11 cellular contexts compared by ENCODE assay signal in genomic region chr14:36580141-36580855, GRCh38. TPM values are rescaled to one million over a fixed set of nuclear protein-coding genes. Genes with fewer than 3 reads are reported as not detected.
A peak's percentile ranks its signal among the peaks of the same experiment; 100 is the strongest.
DNase-seq lines count a peak whose midpoint lies in the region; ATAC-seq, FAIRE-seq and TF ChIP-seq lines count a peak whose summit lies in the region.
"Had no signal": no experiment of that assay in that cellular context is flagged by ENCODE, and none has a peak within 500 bp of the region (broad histone marks: within the 10 kb centered on the region; RNA-seq: fewer than 3 reads in every experiment).

No MANE protein-coding gene starts in this region.

- no peak for TF ChIP-seq POLR2A in A549 (IDR thresholded peaks at IDR 0.05; ENCODE audit: low read length)
- TF ChIP-seq POLR2A in esophagus muscularis mucosa (IDR thresholded peaks at IDR 0.05; ENCODE audit: low read depth) = no peak

- DNase-seq in A549 (ENCODE audit: low read depth in 1 of 2, low spot score in 1 of 2) (no peak), esophagus muscularis mucosa (ENCODE audit: extremely low spot score) (no peak), neuronal stem cell (ENCODE audit: low spot score) (no peak), NCI-H2227 treated with DMSO at 0.1 percent for 48 hours (lab: John Stamatoyannopoulos, UW) (no peak), amygdala (lab: John Stamatoyannopoulos, UW) (no peak), activated T-cell treated with anti-CD3 and anti-CD28 coated beads for 4 hours (no peak)
- DNase-seq: activated B cell treated with CpG ODN at 0.5 μM for 24 hours; stimulated activated CD8-positive, alpha-beta memory T cell treated with anti-CD3 and anti-CD28 coated beads, Interleukin-4, amount 100 ng/mL, for 48 hours had no signal

- no peak for TF ChIP-seq EP300 in A549 (IDR thresholded peaks at IDR 0.05)
- TF ChIP-seq EP300 in esophagus muscularis mucosa (IDR thresholded peaks at IDR 0.05) = no peak

- no peak overlapping the region for H3K18ac ChIP-seq in neuronal stem cell (ENCODE audit: low read length)

- peak overlapping the region; percentile 9 for H2AK5ac ChIP-seq in neuronal stem cell (ENCODE audit: low read depth, low read length)

- H3K27ac ChIP-seq in A549 = peak overlapping the region in 1 of 2 experiments; percentile 85; a peak in 2 of 6 replicates
- H3K27ac ChIP-seq in HUES64 (ENCODE audit: low read depth, low read length) = no peak overlapping the region
- no peak overlapping the region for H3K27ac ChIP-seq in esophagus muscularis mucosa (replicated peaks in 1 of 4)
- H3K27ac ChIP-seq in neuronal stem cell (replicated peaks; ENCODE audit: low read length) = no peak overlapping the region

- H3K36me3 ChIP-seq in HUES64 (ENCODE audit: insufficient read depth, low read length) = no peaks in the 10 kb centered on the region
- no peaks in the 10 kb centered on the region for H3K36me3 ChIP-seq in esophagus muscularis mucosa
- H3K36me3 ChIP-seq in neuronal stem cell (replicated peaks in 1 of 2; ENCODE audit: control insufficient read depth in 2 of 2, insufficient read depth in 2 of 2, low read length in 2 of 2) = no peaks in the 10 kb centered on the region

- no peaks in the 10 kb centered on the region for H3K9me3 ChIP-seq in A549
- no peaks in the 10 kb centered on the region for H3K9me3 ChIP-seq in HUES64 (ENCODE audit: insufficient read depth, low read depth, low read length)
- no peaks in the 10 kb centered on the region for H3K9me3 ChIP-seq in esophagus muscularis mucosa
- no peaks in the 10 kb centered on the region for H3K9me3 ChIP-seq in neuronal stem cell (replicated peaks in 1 of 2; ENCODE audit: control insufficient read depth in 2 of 2, insufficient read depth in 1 of 2, low read depth in 1 of 2, low read length in 2 of 2)

- H2BK120ac ChIP-seq in neuronal stem cell (ENCODE audit: low read depth, low read length) = no peak overlapping the region

- H3K9ac ChIP-seq in HUES64 (ENCODE audit: low read depth, low read length) (no peak overlapping the region), neuronal stem cell (ENCODE audit: low read depth, low read length, poor library complexity) (no peak overlapping the region)

- WGBS in A549 (ENCODE audit: missing lambda C conversion rate) = 92% methylated on average over 39 of the region's 51 CpGs
- WGBS in HUES64 = 2% methylated on average over 50 of the region's 51 CpGs
- WGBS in esophagus muscularis mucosa = 5% methylated on average over 39 of the region's 51 CpGs
- WGBS in neuronal stem cell (ENCODE audit: extremely low coverage in 2 of 2, insufficient read length in 2 of 2, insufficient replicate concordance in 1 of 2), 2 donors = no CpG with 5 or more reads among the region's 51 CpGs

- no peak overlapping the region for H3K4ac ChIP-seq in neuronal stem cell (ENCODE audit: low read length)

- no peak overlapping the region for H4K8ac ChIP-seq in neuronal stem cell (ENCODE audit: low read depth, low read length)

- H2BK15ac ChIP-seq in neuronal stem cell (ENCODE audit: low read length) = no peak overlapping the region

- CTCF ChIA-PET in A549 (lab: Yijun Ruan, JAX) = interaction anchor here (0.7 to 4.1 kb wide), 7 partner anchors 10 to 56 kb away, joined by 3 to 24 read pairs (median 3); no protein-coding TSS in a partner anchor

- H3K4me3 ChIP-seq in A549 (peak overlapping the region; percentile 74), HUES64 (ENCODE audit: low read length) (peak overlapping the region; percentile 47), esophagus muscularis mucosa (peak overlapping the region; percentile 50 to 54 (median 52)), neuronal stem cell (ENCODE audit: low read length in 2 of 2) (peak overlapping the region in 1 of 2 donors; percentile 1)

- no peak overlapping the region for H3K14ac ChIP-seq in neuronal stem cell (ENCODE audit: low read length)

- no peaks in the 10 kb centered on the region for H3K79me1 ChIP-seq in neuronal stem cell (ENCODE audit: low read depth, low read length)

- peaks cover 100% of the 10 kb centered on the region for H3K27me3 ChIP-seq in HUES64 (ENCODE audit: insufficient read depth, low read length)
- H3K27me3 ChIP-seq in esophagus muscularis mucosa = peaks cover 2 to 97% (median 41%) of the 10 kb centered on the region in 4 donors
- H3K27me3 ChIP-seq in neuronal stem cell (ENCODE audit: control insufficient read depth in 3 of 3, insufficient read depth in 3 of 3, low read depth in 1 of 3, low read length in 3 of 3) = peaks cover 40 to 99% (median 85%) of the 10 kb centered on the region in 3 experiments

- H2AFZ ChIP-seq in neuronal stem cell (ENCODE audit: low read length) = peak overlapping the region; percentile 85

- intact Hi-C loops in esophagus muscularis mucosa (cut with DNase I) = no loop called here

- no peak overlapping the region for H4K91ac ChIP-seq in neuronal stem cell (ENCODE audit: low read depth, low read length, poor library complexity)

- H2BK5ac ChIP-seq in neuronal stem cell (ENCODE audit: low read length) = no peak overlapping the region

- no peak for TF ChIP-seq CTCF in A549 (IDR thresholded peaks at IDR 0.05)
- no peak for TF ChIP-seq CTCF in esophagus muscularis mucosa (IDR thresholded peaks at IDR 0.05)

- no peak overlapping the region for H2BK12ac ChIP-seq in neuronal stem cell (ENCODE audit: low read length)

- TF ChIP-seq RAD21 in A549 (conservative IDR thresholded peaks at IDR 0.05 in 1 of 2, IDR thresholded peaks at IDR 0.05 in 1 of 2) = no peak

- H3K4me1 ChIP-seq in A549 (no peaks in the 10 kb centered on the region), HUES64 (ENCODE audit: insufficient read depth, low read length) (peaks cover 12% of the 10 kb centered on the region), esophagus muscularis mucosa (peaks cover 24 to 45% (median 33%) of the 10 kb centered on the region in 4 donors), neuronal stem cell (ENCODE audit: control insufficient read depth in 2 of 2, insufficient read depth in 1 of 2, low read depth in 1 of 2, low read length in 2 of 2) (peaks cover 0 to 18% of the 10 kb centered on the region in 2 donors)

- H3K23ac ChIP-seq in neuronal stem cell (ENCODE audit: low read depth, low read length, poor library complexity) = peak overlapping the region; percentile 23

- POLR2A ChIA-PET in A549 (lab: Yijun Ruan, JAX) = no interaction called here

- ATAC-seq in A549 (no peak), HG03045 (IDR thresholded peaks at IDR 0.05; ENCODE audit: unreplicated experiment) (no peak)

- FAIRE-seq in A549 (lab: Jason Lieb, UNC) = no peak

- H3K4me2 ChIP-seq in A549 = peak overlapping the region; percentile 96
- peak overlapping the region; percentile 99 for H3K4me2 ChIP-seq in neuronal stem cell (ENCODE audit: insufficient read depth, low read length, poor library complexity, severe bottlenecking)

TF ChIP-seq in A549, 52 proteins besides CTCF, POLR2A, EP300 and RAD21 (continues in another document):
- no peak for TF ChIP-seq ZC3H11A (IDR thresholded peaks at IDR 0.05)
- TF ChIP-seq HDAC2 (IDR thresholded peaks at IDR 0.05) = no peak
- no peak for TF ChIP-seq CBX2 (IDR thresholded peaks at IDR 0.05; ENCODE audit: borderline replicate concordance, low read depth)
- no peak for TF ChIP-seq HOXA7 (CRISPR knock-in tag; IDR thresholded peaks at IDR 0.05)
- TF ChIP-seq, protein P1, sequence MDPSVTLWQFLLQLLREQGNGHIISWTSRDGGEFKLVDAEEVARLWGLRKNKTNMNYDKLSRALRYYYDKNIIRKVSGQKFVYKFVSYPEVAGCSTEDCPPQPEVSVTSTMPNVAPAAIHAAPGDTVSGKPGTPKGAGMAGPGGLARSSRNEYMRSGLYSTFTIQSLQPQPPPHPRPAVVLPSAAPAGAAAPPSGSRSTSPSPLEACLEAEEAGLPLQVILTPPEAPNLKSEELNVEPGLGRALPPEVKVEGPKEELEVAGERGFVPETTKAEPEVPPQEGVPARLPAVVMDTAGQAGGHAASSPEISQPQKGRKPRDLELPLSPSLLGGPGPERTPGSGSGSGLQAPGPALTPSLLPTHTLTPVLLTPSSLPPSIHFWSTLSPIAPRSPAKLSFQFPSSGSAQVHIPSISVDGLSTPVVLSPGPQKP (IDR thresholded peaks at IDR 0.05; ENCODE audit: low read depth, low read length) = no peak
- TF ChIP-seq PBX3 (IDR thresholded peaks at IDR 0.05) = no peak

RNA-seq across cellular contexts. Expression of gene NKX2-8, which starts 2.1 kb away (rescaled TPM):
- 0.21 and 0.58 TPM in 2 replicates for polyA plus RNA-seq in A549 (2011; rRNA removed)
- 0.81 and 1.3 TPM in 2 replicates for polyA plus RNA-seq in A549 (2012; cell fraction: cytosol; rRNA removed)
- polyA plus RNA-seq in A549 (2012; cell fraction: nucleus; rRNA removed) = 0.86 and 1.6 TPM in 2 replicates
- 0.47 to 0.68 TPM (median 0.62 TPM) in 3 replicates for polyA plus RNA-seq in A549 (2017; fragmentation: RNase III; extraction: RNeasy Plus Mini Kit Qiagen cat#74134 plus additional on column Dnase treatment)
- polyA minus RNA-seq in A549 (2011; rRNA and poly(A)+ RNA removed) = 0.58 TPM in 2 replicates
- polyA plus RNA-seq in HUES64 (2013, experiment 1 of 2) = not detected
- polyA plus RNA-seq in HUES64 (2013, experiment 2 of 2) = not detected
- not detected for total RNA-seq in esophagus muscularis mucosa
- not detected for polyA plus RNA-seq in neuronal stem cell (2013, experiment 1 of 2)
- not detected for polyA plus RNA-seq in neuronal stem cell (2013, experiment 2 of 2)
- total RNA-seq: activated B cell treated with CpG ODN at 0.5 μM for 24 hours, glomerular endothelial cell had no signal
